8 cellular contexts compared by ENCODE assay signal in the genomic region with DNA sequence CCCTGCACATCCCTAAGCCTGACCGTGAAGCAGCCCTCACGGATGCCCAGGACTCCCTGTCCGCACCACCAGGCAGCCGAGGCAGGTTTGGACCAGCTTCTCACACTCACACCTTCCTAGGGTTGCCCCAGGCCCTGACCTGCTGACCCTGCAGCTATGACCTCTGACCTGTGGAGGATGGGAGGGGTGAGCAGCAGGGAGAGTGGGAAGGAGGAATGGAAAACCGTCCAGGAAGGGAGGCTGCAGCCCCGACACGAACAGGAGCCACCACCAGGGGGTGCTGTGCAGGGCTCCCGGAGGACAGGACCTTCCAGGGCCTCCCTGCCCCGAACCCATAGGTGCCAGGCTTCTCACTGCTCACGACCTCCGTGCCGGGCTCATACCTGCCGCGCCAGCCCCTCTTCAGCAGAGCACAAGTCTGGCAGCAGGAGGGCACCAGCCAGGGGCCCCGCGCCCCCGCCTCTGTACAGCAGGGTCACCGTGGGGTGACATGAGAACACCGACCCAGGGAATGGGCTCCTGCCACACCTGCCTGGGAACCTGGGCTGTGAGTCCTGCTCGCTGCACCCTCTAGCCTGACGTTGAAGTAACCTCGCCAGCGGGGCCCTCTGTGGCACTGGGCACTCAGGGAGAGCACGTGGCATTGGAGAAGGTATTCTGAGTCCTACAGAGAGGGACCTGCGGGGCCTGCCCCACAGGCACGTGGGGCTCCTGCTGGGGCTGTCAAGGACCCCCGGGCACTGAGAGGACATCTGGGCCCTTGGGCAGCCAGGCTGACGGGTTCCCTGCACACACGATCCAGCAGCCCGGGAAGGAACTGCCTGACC. TPM values are rescaled to one million over a fixed set of nuclear protein-coding genes. Genes with fewer than 3 reads are reported as not detected.
A peak's percentile ranks its signal among the peaks of the same experiment; 100 is the strongest.
DNase-seq lines count a peak whose midpoint lies in the region; ATAC-seq, FAIRE-seq and TF ChIP-seq lines count a peak whose summit lies in the region.

No MANE protein-coding gene starts in this region.

- H3K9me3 ChIP-seq in H1 (ENCODE audit: insufficient read depth in 2 of 2, low read depth in 1 of 2, low read length in 1 of 2) = no peaks in the 10 kb centered on the region

- H3K27me3 ChIP-seq in H1 (replicated peaks in 1 of 4; ENCODE audit: control insufficient read depth in 3 of 4, extremely low read depth in 1 of 4, insufficient read depth in 3 of 4, low read length in 3 of 4) = no peaks in the 10 kb centered on the region

- no peak overlapping the region for H3K9ac ChIP-seq in H1 (replicated peaks in 1 of 4; ENCODE audit: extremely low read depth in 1 of 4, low read depth in 3 of 4, low read length in 3 of 4)

- DNase-seq in NCI-H2081 (lab: John Stamatoyannopoulos, UW) (peak; percentile 21 to 26), NCI-H2081 treated with DMSO at 0.1 percent for 48 hours (lab: John Stamatoyannopoulos, UW) (no peak), NCI-H460 (ENCODE audit: extremely low read depth, low read depth) (peak; percentile 55), H1 (ENCODE audit: low read depth in 1 of 2, low spot score in 2 of 2) (peak; percentile 39 to 98), mesenteric fat pad (ENCODE audit: low spot score) (peak; percentile 94)
- DNase-seq in activated CD8-positive, alpha-beta memory T cell treated with anti-CD3 and anti-CD28 coated beads for 48 hours (ENCODE audit: low read depth in 2 of 3, low spot score in 2 of 3) = peak; percentile 30 to 69 (median 63)
- DNase-seq in stimulated activated CD8-positive, alpha-beta memory T cell treated with anti-CD3 and anti-CD28 coated beads, Interleukin-2, amount 100 ng/mL, for 48 hours (ENCODE audit: low read depth in 2 of 2) = peak; percentile 58 to 68

- ATAC-seq in GM18517 (IDR thresholded peaks at IDR 0.05; ENCODE audit: unreplicated experiment) = no peak

- no peak overlapping the region for H3K56ac ChIP-seq in H1 (replicated peaks; ENCODE audit: insufficient read length, low read depth, low read length)

- no peak overlapping the region for H4K5ac ChIP-seq in H1 (ENCODE audit: insufficient read length, low read depth, low read length)

- POLR2A ChIA-PET in H1 (lab: Charles Lee; ENCODE audit: partially characterized antibody) = interaction anchor here (1.0 kb wide), 1 partner anchor 63 kb away, joined by 3 read pairs; no protein-coding TSS in a partner anchor

- H3K27ac ChIP-seq in H1 (ENCODE audit: low read depth, low read length) = no peak overlapping the region

- H3K79me1 ChIP-seq in H1 (ENCODE audit: low read depth, low read length) = no peaks in the 10 kb centered on the region

- H4K91ac ChIP-seq in H1 (replicated peaks; ENCODE audit: insufficient read length, low read length) = no peak overlapping the region

- peak; percentile 81 to 96 (median 93) for TF ChIP-seq CTCF in H1 (IDR thresholded peaks at IDR 0.05; ENCODE audit: control extremely low read depth in 1 of 3, insufficient read depth in 1 of 3, low read depth in 1 of 3, low read length in 3 of 3)

- no peak overlapping the region for H3K4me3 ChIP-seq in H1 (ENCODE audit: extremely low read depth in 1 of 4, insufficient read depth in 2 of 4, low read depth in 3 of 4, low read length in 4 of 4)

- no peak overlapping the region for H3K4me2 ChIP-seq in H1 (ENCODE audit: insufficient read depth in 1 of 2, low read depth in 2 of 2, low read length in 2 of 2)

- 0 out of 2 replicates have a peak overlapping the region, but pooled peaks have one; percentile 48 for H2BK5ac ChIP-seq in H1 (ENCODE audit: low read depth, low read length)

- H3K23ac ChIP-seq in H1 (ENCODE audit: insufficient read length) = no peak overlapping the region

- no peak for TF ChIP-seq POLR2A in H1 (IDR thresholded peaks at IDR 0.05; ENCODE audit: control extremely low read depth in 1 of 2, low read depth in 2 of 2, low read length in 2 of 2)

- H3K36me3 ChIP-seq in H1 (ENCODE audit: control insufficient read depth in 2 of 4, insufficient read depth in 4 of 4, low read length in 3 of 4) = no peaks in the 10 kb centered on the region

- 0 out of 2 replicates have a peak overlapping the region, but pooled peaks have one; percentile 81 for H2BK15ac ChIP-seq in H1 (ENCODE audit: low read length)

- H3K4me1 ChIP-seq in H1 (replicated peaks in 1 of 4; ENCODE audit: control insufficient read depth in 3 of 4, insufficient read depth in 4 of 4, low read length in 3 of 4) = peaks cover 0 to 11% (median 6%) of the 10 kb centered on the region in 4 experiments; a peak in 4 of 7 replicates

- H3K79me2 ChIP-seq in H1 (ENCODE audit: control insufficient read depth in 1 of 2, insufficient read depth in 2 of 2, low read length in 2 of 2) = no peaks in the 10 kb centered on the region

- H3K23me2 ChIP-seq in H1 (ENCODE audit: low read depth, low read length) = no peaks in the 10 kb centered on the region

- CTCF ChIA-PET in H1 (lab: Charles Lee; ENCODE audit: partially characterized antibody) = interaction anchor here (0.7 to 25.0 kb wide), 24 partner anchors 7 to 472 kb away, joined by 3 to 251 read pairs (median 4); partner anchors contain the start of genes APRT and CDT1

- H3K4ac ChIP-seq in H1 (replicated peaks; ENCODE audit: insufficient read length, low read depth, low read length) = no peak overlapping the region

- peak; percentile 44 to 51 for TF ChIP-seq RAD21 in H1 (IDR thresholded peaks at IDR 0.05 in 1 of 2, conservative IDR thresholded peaks at IDR 0.05 in 1 of 2; ENCODE audit: low read depth in 2 of 2, low read length in 2 of 2)

- H4K20me1 ChIP-seq in H1 (replicated peaks in 1 of 2; ENCODE audit: control insufficient read depth in 1 of 2, insufficient read depth in 2 of 2, low read length in 2 of 2) = peaks cover 0 to 5% of the 10 kb centered on the region in 2 experiments

- H2AK5ac ChIP-seq in H1 (ENCODE audit: low read depth, low read length) = peak overlapping the region; percentile 66; the same call in 1 of the 2 replicates

- 73% methylated on average over 29 of the region's 30 CpGs; no CpG with 5 or more reads in 1 of the 2 experiments for WGBS in H1 (ENCODE audit: extremely low coverage in 1 of 2, insufficient coverage in 1 of 2, insufficient read length in 1 of 2, insufficient replicate concordance in 2 of 2, low coverage in 1 of 2, low lambda C conversion rate in 2 of 2, missing lambda C conversion rate in 1 of 2), 2 experiments

- H2BK12ac ChIP-seq in H1 (ENCODE audit: low read depth, low read length) = peak overlapping the region; percentile 62; the same call in 1 of the 2 replicates

- peak overlapping the region; percentile 21 for H4K8ac ChIP-seq in H1 (ENCODE audit: extremely low read depth, insufficient read depth, low read length)

- no peak overlapping the region; the same call in 1 of the 2 replicates for H3K18ac ChIP-seq in H1 (ENCODE audit: extremely low read depth, low read length)

- H2AFZ ChIP-seq in H1 (ENCODE audit: low read length) = no peak overlapping the region

- H3K14ac ChIP-seq in H1 (ENCODE audit: insufficient read length) = no peak overlapping the region

- no peak for TF ChIP-seq EP300 in H1 (IDR thresholded peaks at IDR 0.05; ENCODE audit: borderline replicate concordance in 1 of 2, low read depth in 2 of 2, low read length in 2 of 2)

- FAIRE-seq in H1 (lab: Jason Lieb, UNC) = peak; percentile 60

- H2BK120ac ChIP-seq in H1 (replicated peaks; ENCODE audit: low read depth, low read length) = no peak overlapping the region

- 0 out of 2 replicates have a peak overlapping the region, but pooled peaks have one; percentile 32 for H2BK20ac ChIP-seq in H1 (ENCODE audit: low read length)

RNA-seq across cellular contexts. Expression of gene CTU2, which starts 37.6 kb away (rescaled TPM):
- 9.8 and 10.4 TPM in 2 replicates for total RNA-seq in NCI-H460 (2014; rRNA removed; shearing (Covaris generic))
- 24.5 and 27.5 TPM in 2 replicates for polyA plus RNA-seq in NCI-H460 (2014; cell fraction: nucleus; rRNA removed)
- total RNA-seq in H1 (2021; fragmentation: NEBNext Ultra II Directional; extraction: Animal tissue kit (Norgen Biotek cat#: 25700)) = 42.9 and 49.7 TPM in 2 replicates
- polyA plus RNA-seq in H1 (2011; rRNA removed) = 32.7 and 45.4 TPM in 2 replicates
- polyA plus RNA-seq in H1 (2011; cell fraction: cytosol; rRNA removed) = 29.7 TPM
- polyA plus RNA-seq in H1 (2011; cell fraction: nucleus; rRNA removed) = 60.2 TPM
- 22.3 to 36.0 TPM (median 28.1 TPM) in 4 replicates for polyA plus RNA-seq in H1 (2012, experiment 1 of 2)
- 31.0 TPM for polyA plus RNA-seq in H1 (2012, experiment 2 of 2)
- 62.2 TPM for polyA plus RNA-seq in H1 (2013, experiment 1 of 2)
- 60.5 TPM for polyA plus RNA-seq in H1 (2013, experiment 2 of 2)
- polyA minus RNA-seq in H1 (2011; rRNA and poly(A)+ RNA removed) = 10.7 and 10.9 TPM in 2 replicates
- 19.5 TPM for polyA minus RNA-seq in H1 (2011; cell fraction: cytosol; rRNA and poly(A)+ RNA removed)
- 20.0 TPM for polyA minus RNA-seq in H1 (2011; cell fraction: nucleus; rRNA and poly(A)+ RNA removed)
- 20.3 TPM for total RNA-seq in mesenteric fat pad

RNA-seq across cellular contexts. Expression of gene RNF166, which starts 37.7 kb away (rescaled TPM):
- 11.3 and 11.8 TPM in 2 replicates for total RNA-seq in NCI-H460 (2014; rRNA removed; shearing (Covaris generic))
- polyA plus RNA-seq in NCI-H460 (2014; cell fraction: nucleus; rRNA removed) = 32.4 and 33.2 TPM in 2 replicates
- total RNA-seq in H1 (2021; fragmentation: NEBNext Ultra II Directional; extraction: Animal tissue kit (Norgen Biotek cat#: 25700)) = 28.7 and 31.2 TPM in 2 replicates
- polyA plus RNA-seq in H1 (2011; rRNA removed) = 29.8 and 36.6 TPM in 2 replicates
- 33.3 TPM for polyA plus RNA-seq in H1 (2011; cell fraction: cytosol; rRNA removed)
- 86.5 TPM for polyA plus RNA-seq in H1 (2011; cell fraction: nucleus; rRNA removed)
- polyA plus RNA-seq in H1 (2012, experiment 1 of 2) = 11.9 to 24.8 TPM (median 22.4 TPM) in 4 replicates
- 21.8 TPM for polyA plus RNA-seq in H1 (2012, experiment 2 of 2)
- polyA plus RNA-seq in H1 (2013, experiment 1 of 2) = 24.2 TPM
- polyA plus RNA-seq in H1 (2013, experiment 2 of 2) = 22.1 TPM
- polyA minus RNA-seq in H1 (2011; rRNA and poly(A)+ RNA removed) = 11.7 and 12.3 TPM in 2 replicates
- polyA minus RNA-seq in H1 (2011; cell fraction: cytosol; rRNA and poly(A)+ RNA removed) = 23.6 TPM
- 24.6 TPM for polyA minus RNA-seq in H1 (2011; cell fraction: nucleus; rRNA and poly(A)+ RNA removed)
- 22.5 TPM for total RNA-seq in mesenteric fat pad

RNA-seq across cellular contexts. Expression of gene PIEZO1, which starts 41.1 kb away (rescaled TPM):
- total RNA-seq in NCI-H460 (2014; rRNA removed; shearing (Covaris generic)) = 81.4 and 91.4 TPM in 2 replicates
- polyA plus RNA-seq in NCI-H460 (2014; cell fraction: nucleus; rRNA removed) = 431 and 434 TPM in 2 replicates
- total RNA-seq in H1 (2021; fragmentation: NEBNext Ultra II Directional; extraction: Animal tissue kit (Norgen Biotek cat#: 25700)) = 63.6 and 67.5 TPM in 2 replicates
- polyA plus RNA-seq in H1 (2011; rRNA removed) = 42.3 and 62.6 TPM in 2 replicates
- 43.1 TPM for polyA plus RNA-seq in H1 (2011; cell fraction: cytosol; rRNA removed)
- 361 TPM for polyA plus RNA-seq in H1 (2011; cell fraction: nucleus; rRNA removed)
- 37.5 to 75.6 TPM (median 65.9 TPM) in 4 replicates for polyA plus RNA-seq in H1 (2012, experiment 1 of 2)
- polyA plus RNA-seq in H1 (2012, experiment 2 of 2) = 43.7 TPM
- polyA plus RNA-seq in H1 (2013, experiment 1 of 2) = 76.1 TPM
- polyA plus RNA-seq in H1 (2013, experiment 2 of 2) = 73.2 TPM
- polyA minus RNA-seq in H1 (2011; rRNA and poly(A)+ RNA removed) = 19.7 and 34.2 TPM in 2 replicates
- 33.0 TPM for polyA minus RNA-seq in H1 (2011; cell fraction: cytosol; rRNA and poly(A)+ RNA removed)
- polyA minus RNA-seq in H1 (2011; cell fraction: nucleus; rRNA and poly(A)+ RNA removed) = 63.0 TPM
- 318 TPM for total RNA-seq in mesenteric fat pad

RNA-seq across cellular contexts. Expression of gene SNAI3, which starts 57.6 kb away (rescaled TPM):
- not detected in 2 replicates for total RNA-seq in NCI-H460 (2014; rRNA removed; shearing (Covaris generic))
- not detected in 2 replicates for polyA plus RNA-seq in NCI-H460 (2014; cell fraction: nucleus; rRNA removed)
- total RNA-seq in H1 (2021; fragmentation: NEBNext Ultra II Directional; extraction: Animal tissue kit (Norgen Biotek cat#: 25700)) = 8.5 and 8.7 TPM in 2 replicates
- 13.3 and 15.8 TPM in 2 replicates for polyA plus RNA-seq in H1 (2011; rRNA removed)
- polyA plus RNA-seq in H1 (2011; cell fraction: cytosol; rRNA removed) = 9.4 TPM
- 11.3 TPM for polyA plus RNA-seq in H1 (2011; cell fraction: nucleus; rRNA removed)
- polyA plus RNA-seq in H1 (2012, experiment 1 of 2) = 5.5 to 8.7 TPM (median 8.3 TPM) in 4 replicates
- 9.6 TPM for polyA plus RNA-seq in H1 (2012, experiment 2 of 2)
- polyA plus RNA-seq in H1 (2013, experiment 1 of 2) = 9.0 TPM
- polyA plus RNA-seq in H1 (2013, experiment 2 of 2) = 9.0 TPM
- 4.3 and 5.2 TPM in 2 replicates for polyA minus RNA-seq in H1 (2011; rRNA and poly(A)+ RNA removed)
- 7.3 TPM for polyA minus RNA-seq in H1 (2011; cell fraction: cytosol; rRNA and poly(A)+ RNA removed)
- polyA minus RNA-seq in H1 (2011; cell fraction: nucleus; rRNA and poly(A)+ RNA removed) = 4.7 TPM
- 1.2 TPM for total RNA-seq in mesenteric fat pad

RNA-seq across cellular contexts. Expression of gene CDT1, which starts 59.7 kb away (rescaled TPM):
- total RNA-seq in NCI-H460 (2014; rRNA removed; shearing (Covaris generic)) = 12.5 and 13.8 TPM in 2 replicates
- 26.9 and 63.7 TPM in 2 replicates for polyA plus RNA-seq in NCI-H460 (2014; cell fraction: nucleus; rRNA removed)
- 95.4 and 96.5 TPM in 2 replicates for total RNA-seq in H1 (2021; fragmentation: NEBNext Ultra II Directional; extraction: Animal tissue kit (Norgen Biotek cat#: 25700))
- 76.7 and 141 TPM in 2 replicates for polyA plus RNA-seq in H1 (2011; rRNA removed)
- polyA plus RNA-seq in H1 (2011; cell fraction: cytosol; rRNA removed) = 58.9 TPM
- polyA plus RNA-seq in H1 (2011; cell fraction: nucleus; rRNA removed) = 87.0 TPM
- 38.0 to 88.5 TPM (median 80.4 TPM) in 4 replicates for polyA plus RNA-seq in H1 (2012, experiment 1 of 2)
- 81.9 TPM for polyA plus RNA-seq in H1 (2012, experiment 2 of 2)
- polyA plus RNA-seq in H1 (2013, experiment 1 of 2) = 43.2 TPM
- 40.8 TPM for polyA plus RNA-seq in H1 (2013, experiment 2 of 2)
- polyA minus RNA-seq in H1 (2011; rRNA and poly(A)+ RNA removed) = 33.2 and 36.2 TPM in 2 replicates
- 144 TPM for polyA minus RNA-seq in H1 (2011; cell fraction: cytosol; rRNA and poly(A)+ RNA removed)
- polyA minus RNA-seq in H1 (2011; cell fraction: nucleus; rRNA and poly(A)+ RNA removed) = 89.1 TPM
- total RNA-seq in mesenteric fat pad = 0.22 TPM
